ENCODE assay signal across 1 cellular context in genomic region chr17:49851387-49852291, GRCh38.
TF ChIP-seq lines count a peak whose summit lies in the region.

No MANE protein-coding gene starts in this region.

TF ChIP-seq in HEK293, 187 proteins besides CTCF, POLR2A, EP300 and RAD21 (continued from another document and continues in another):
- TF ChIP-seq ZNF148 (tag by site-specific recombination; IDR thresholded peaks at IDR 0.05; ENCODE audit: borderline replicate concordance) (no peak), ZBTB8A (tag by site-specific recombination; IDR thresholded peaks at IDR 0.05) (peak; percentile 67), ZNF404 (tag by site-specific recombination; IDR thresholded peaks at IDR 0.05) (no peak), GLI2 (tag by site-specific recombination; IDR thresholded peaks at IDR 0.05; ENCODE audit: borderline replicate concordance, low read depth) (no peak), ZNF830 (tag by site-specific recombination; IDR thresholded peaks at IDR 0.05; ENCODE audit: low read depth) (no peak), KLF16 (tag by site-specific recombination; IDR thresholded peaks at IDR 0.05) (peak; percentile 59; the same call in 1 of the 2 replicates), ZNF626 (tag by site-specific recombination; IDR thresholded peaks at IDR 0.05) (no peak), ZNF174 (tag by site-specific recombination; IDR thresholded peaks at IDR 0.05) (no peak), ZNF292 (tag by site-specific recombination; IDR thresholded peaks at IDR 0.05; ENCODE audit: borderline replicate concordance, low read depth) (no peak), ZNF660 (tag by site-specific recombination; IDR thresholded peaks at IDR 0.05) (peak; percentile 62; the same call in 1 of the 2 replicates), ZNF585B (tag by site-specific recombination; IDR thresholded peaks at IDR 0.05) (no peak), SP2 (tag by site-specific recombination; IDR thresholded peaks at IDR 0.05) (no peak), OSR2 (tag by site-specific recombination; IDR thresholded peaks at IDR 0.05) (no peak), YY1 (tag by site-specific recombination; IDR thresholded peaks at IDR 0.05) (peak; percentile 59; the same call in 1 of the 2 replicates), ZBTB1 (tag by site-specific recombination; IDR thresholded peaks at IDR 0.05) (peak; percentile 95), ZNF37A (tag by site-specific recombination; IDR thresholded peaks at IDR 0.05) (no peak), ZNF645 (tag by site-specific recombination; IDR thresholded peaks at IDR 0.05) (no peak), ZBTB20 (tag by site-specific recombination; IDR thresholded peaks at IDR 0.05) (no peak), ZNF571 (tag by site-specific recombination; IDR thresholded peaks at IDR 0.05) (no peak), KLF1 (tag by site-specific recombination; IDR thresholded peaks at IDR 0.05) (peak; percentile 31; the same call in 1 of the 2 replicates), KLF9 (tag by site-specific recombination; IDR thresholded peaks at IDR 0.05; ENCODE audit: low read depth) (no peak), ZNF777 (tag by site-specific recombination; IDR thresholded peaks at IDR 0.05; ENCODE audit: borderline replicate concordance) (no peak), RBAK (tag by site-specific recombination; IDR thresholded peaks at IDR 0.05) (no peak), ZNF580 (tag by site-specific recombination; IDR thresholded peaks at IDR 0.05) (peak; percentile 94), ZNF518A (tag by site-specific recombination; conservative IDR thresholded peaks at IDR 0.05; ENCODE audit: low read depth) (no peak), ZNF658 (tag by site-specific recombination; IDR thresholded peaks at IDR 0.05) (no peak), ZNF114 (tag by site-specific recombination; IDR thresholded peaks at IDR 0.05) (no peak), ZFP3 (tag by site-specific recombination; IDR thresholded peaks at IDR 0.05; ENCODE audit: low read depth) (no peak), ZNF362 (tag by site-specific recombination; IDR thresholded peaks at IDR 0.05) (no peak), ZNF488 (tag by site-specific recombination; IDR thresholded peaks at IDR 0.05) (no peak), ZNF214 (tag by site-specific recombination; IDR thresholded peaks at IDR 0.05; ENCODE audit: borderline replicate concordance) (no peak), MZF1 (tag by site-specific recombination; IDR thresholded peaks at IDR 0.05; ENCODE audit: borderline replicate concordance) (0 out of 2 replicates have a peak, but pooled peaks have one; percentile 31), ZNF335 (tag by site-specific recombination; conservative IDR thresholded peaks at IDR 0.05) (peak; percentile 48)
- TF ChIP-seq, protein P1, sequence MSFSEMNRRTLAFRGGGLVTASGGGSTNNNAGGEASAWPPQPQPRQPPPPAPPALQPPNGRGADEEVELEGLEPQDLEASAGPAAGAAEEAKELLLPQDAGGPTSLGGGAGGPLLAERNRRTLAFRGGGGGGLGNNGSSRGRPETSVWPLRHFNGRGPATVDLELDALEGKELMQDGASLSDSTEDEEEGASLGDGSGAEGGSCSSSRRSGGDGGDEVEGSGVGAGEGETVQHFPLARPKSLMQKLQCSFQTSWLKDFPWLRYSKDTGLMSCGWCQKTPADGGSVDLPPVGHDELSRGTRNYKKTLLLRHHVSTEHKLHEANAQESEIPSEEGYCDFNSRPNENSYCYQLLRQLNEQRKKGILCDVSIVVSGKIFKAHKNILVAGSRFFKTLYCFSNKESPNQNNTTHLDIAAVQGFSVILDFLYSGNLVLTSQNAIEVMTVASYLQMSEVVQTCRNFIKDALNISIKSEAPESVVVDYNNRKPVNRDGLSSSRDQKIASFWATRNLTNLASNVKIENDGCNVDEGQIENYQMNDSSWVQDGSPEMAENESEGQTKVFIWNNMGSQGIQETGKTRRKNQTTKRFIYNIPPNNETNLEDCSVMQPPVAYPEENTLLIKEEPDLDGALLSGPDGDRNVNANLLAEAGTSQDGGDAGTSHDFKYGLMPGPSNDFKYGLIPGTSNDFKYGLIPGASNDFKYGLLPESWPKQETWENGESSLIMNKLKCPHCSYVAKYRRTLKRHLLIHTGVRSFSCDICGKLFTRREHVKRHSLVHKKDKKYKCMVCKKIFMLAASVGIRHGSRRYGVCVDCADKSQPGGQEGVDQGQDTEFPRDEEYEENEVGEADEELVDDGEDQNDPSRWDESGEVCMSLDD (tag by site-specific recombination; IDR thresholded peaks at IDR 0.05), result peak; percentile 71
- TF ChIP-seq, protein P2, sequence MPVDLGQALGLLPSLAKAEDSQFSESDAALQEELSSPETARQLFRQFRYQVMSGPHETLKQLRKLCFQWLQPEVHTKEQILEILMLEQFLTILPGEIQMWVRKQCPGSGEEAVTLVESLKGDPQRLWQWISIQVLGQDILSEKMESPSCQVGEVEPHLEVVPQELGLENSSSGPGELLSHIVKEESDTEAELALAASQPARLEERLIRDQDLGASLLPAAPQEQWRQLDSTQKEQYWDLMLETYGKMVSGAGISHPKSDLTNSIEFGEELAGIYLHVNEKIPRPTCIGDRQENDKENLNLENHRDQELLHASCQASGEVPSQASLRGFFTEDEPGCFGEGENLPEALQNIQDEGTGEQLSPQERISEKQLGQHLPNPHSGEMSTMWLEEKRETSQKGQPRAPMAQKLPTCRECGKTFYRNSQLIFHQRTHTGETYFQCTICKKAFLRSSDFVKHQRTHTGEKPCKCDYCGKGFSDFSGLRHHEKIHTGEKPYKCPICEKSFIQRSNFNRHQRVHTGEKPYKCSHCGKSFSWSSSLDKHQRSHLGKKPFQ (tag by site-specific recombination; IDR thresholded peaks at IDR 0.05), result no peak
- TF ChIP-seq, protein P3, sequence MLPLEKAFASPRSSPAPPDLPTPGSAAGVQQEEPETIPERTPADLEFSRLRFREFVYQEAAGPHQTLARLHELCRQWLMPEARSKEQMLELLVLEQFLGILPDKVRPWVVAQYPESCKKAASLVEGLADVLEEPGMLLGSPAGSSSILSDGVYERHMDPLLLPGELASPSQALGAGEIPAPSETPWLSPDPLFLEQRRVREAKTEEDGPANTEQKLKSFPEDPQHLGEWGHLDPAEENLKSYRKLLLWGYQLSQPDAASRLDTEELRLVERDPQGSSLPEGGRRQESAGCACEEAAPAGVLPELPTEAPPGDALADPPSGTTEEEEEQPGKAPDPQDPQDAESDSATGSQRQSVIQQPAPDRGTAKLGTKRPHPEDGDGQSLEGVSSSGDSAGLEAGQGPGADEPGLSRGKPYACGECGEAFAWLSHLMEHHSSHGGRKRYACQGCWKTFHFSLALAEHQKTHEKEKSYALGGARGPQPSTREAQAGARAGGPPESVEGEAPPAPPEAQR (tag by site-specific recombination; IDR thresholded peaks at IDR 0.05), result no peak
- TF ChIP-seq, protein P4, sequence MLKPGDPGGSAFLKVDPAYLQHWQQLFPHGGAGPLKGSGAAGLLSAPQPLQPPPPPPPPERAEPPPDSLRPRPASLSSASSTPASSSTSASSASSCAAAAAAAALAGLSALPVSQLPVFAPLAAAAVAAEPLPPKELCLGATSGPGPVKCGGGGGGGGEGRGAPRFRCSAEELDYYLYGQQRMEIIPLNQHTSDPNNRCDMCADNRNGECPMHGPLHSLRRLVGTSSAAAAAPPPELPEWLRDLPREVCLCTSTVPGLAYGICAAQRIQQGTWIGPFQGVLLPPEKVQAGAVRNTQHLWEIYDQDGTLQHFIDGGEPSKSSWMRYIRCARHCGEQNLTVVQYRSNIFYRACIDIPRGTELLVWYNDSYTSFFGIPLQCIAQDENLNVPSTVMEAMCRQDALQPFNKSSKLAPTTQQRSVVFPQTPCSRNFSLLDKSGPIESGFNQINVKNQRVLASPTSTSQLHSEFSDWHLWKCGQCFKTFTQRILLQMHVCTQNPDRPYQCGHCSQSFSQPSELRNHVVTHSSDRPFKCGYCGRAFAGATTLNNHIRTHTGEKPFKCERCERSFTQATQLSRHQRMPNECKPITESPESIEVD (tag by site-specific recombination; IDR thresholded peaks at IDR 0.05), result no peak
